ENCODE assay signal across 8 cellular contexts in genomic region chr2:227033471-227034148, GRCh38.
A peak's percentile ranks its signal among the peaks of the same experiment; 100 is the strongest.
DNase-seq lines count a peak whose midpoint lies in the region; ATAC-seq, FAIRE-seq and TF ChIP-seq lines count a peak whose summit lies in the region.

No MANE protein-coding gene starts in this region.

- H3K9me3 Mint-ChIP-seq in astrocyte (ENCODE audit: unreplicated experiment): no peaks in the 10 kb centered on the region
- H3K9me3 Mint-ChIP-seq in activated T-helper 1 cell treated with anti-CD3 and anti-CD28 coated beads, Interleukin-12 subunit alpha, Interleukin-12 subunit beta, Interleukin-2, Interleukin-4 antibody, amounts not matched to agents 30 ng/mL and 10 ng/mL and 1 ng/mL, durations not matched to agents 14 hours and 24 hours and 36 hours: no peaks in the 10 kb centered on the region

- H3K9ac ChIP-seq in astrocyte (ENCODE audit: low read length): no peak overlapping the region

- peak; percentile 52 for TF ChIP-seq CTCF in astrocyte (IDR thresholded peaks at IDR 0.05; ENCODE audit: insufficient read depth, low read depth, low read length)

- no peak overlapping the region for H2AFZ ChIP-seq in astrocyte (ENCODE audit: low read depth, low read length)

- H4K20me1 ChIP-seq in astrocyte (ENCODE audit: insufficient read depth, low read length): no peaks in the 10 kb centered on the region

- H3K36me3 ChIP-seq in astrocyte (ENCODE audit: insufficient read depth, low read length): no peaks in the 10 kb centered on the region

- no peaks in the 10 kb centered on the region for H3K4me1 Mint-ChIP-seq in astrocyte (ENCODE audit: low read depth, unreplicated experiment)
- no peaks in the 10 kb centered on the region for H3K4me1 Mint-ChIP-seq in activated T-helper 1 cell treated with anti-CD3 and anti-CD28 coated beads, Interleukin-12 subunit alpha, Interleukin-12 subunit beta, Interleukin-2, Interleukin-4 antibody, amounts not matched to agents 30 ng/mL and 10 ng/mL and 1 ng/mL, durations not matched to agents 14 hours and 24 hours and 36 hours (ENCODE audit: low read depth)

- no peaks in the 10 kb centered on the region for H3K4me1 ChIP-seq in astrocyte (ENCODE audit: insufficient read depth, low read length)

- no peak for FAIRE-seq in H54 (lab: Jason Lieb, UNC)
- no peak for FAIRE-seq in astrocyte (lab: Jason Lieb, UNC)

- no peaks in the 10 kb centered on the region for H3K9me3 ChIP-seq in astrocyte (ENCODE audit: insufficient read depth, low read depth, low read length)

- TF ChIP-seq POLR2A in H54 (IDR thresholded peaks at IDR 0.05; ENCODE audit: low read depth, low read length): no peak

- intact Hi-C loops in Right ventricle myocardium superior (cut with DNase I) (no loop called here), cardiac septum (cut with DNase I) (no loop called here)
- intact Hi-C loops in activated T-helper 1 cell treated with anti-CD3 and anti-CD28 coated beads, Interleukin-12 subunit alpha, Interleukin-12 subunit beta, Interleukin-2, Interleukin-4 antibody, amounts not matched to agents 30 ng/mL and 10 ng/mL and 1 ng/mL, durations not matched to agents 14 hours and 24 hours and 36 hours (cut with micrococcal nuclease): no loop called here

- H3K36me3 Mint-ChIP-seq in astrocyte (ENCODE audit: low read depth, unreplicated experiment): no peaks in the 10 kb centered on the region
- H3K36me3 Mint-ChIP-seq in activated T-helper 1 cell treated with anti-CD3 and anti-CD28 coated beads, Interleukin-12 subunit alpha, Interleukin-12 subunit beta, Interleukin-2, Interleukin-4 antibody, amounts not matched to agents 30 ng/mL and 10 ng/mL and 1 ng/mL, durations not matched to agents 14 hours and 24 hours and 36 hours (ENCODE audit: low read depth): no peaks in the 10 kb centered on the region

- no peak overlapping the region for H3K27ac Mint-ChIP-seq in astrocyte (ENCODE audit: unreplicated experiment)
- H3K27ac Mint-ChIP-seq in activated T-helper 1 cell treated with anti-CD3 and anti-CD28 coated beads, Interleukin-12 subunit alpha, Interleukin-12 subunit beta, Interleukin-2, Interleukin-4 antibody, amounts not matched to agents 30 ng/mL and 10 ng/mL and 1 ng/mL, durations not matched to agents 14 hours and 24 hours and 36 hours: no peak overlapping the region

- H3K79me2 ChIP-seq in astrocyte (ENCODE audit: insufficient read depth, low read length): no peaks in the 10 kb centered on the region

- H3K27me3 Mint-ChIP-seq in astrocyte (ENCODE audit: low read depth, unreplicated experiment): peaks cover 3% of the 10 kb centered on the region
- peaks cover 14% of the 10 kb centered on the region for H3K27me3 Mint-ChIP-seq in activated T-helper 1 cell treated with anti-CD3 and anti-CD28 coated beads, Interleukin-12 subunit alpha, Interleukin-12 subunit beta, Interleukin-2, Interleukin-4 antibody, amounts not matched to agents 30 ng/mL and 10 ng/mL and 1 ng/mL, durations not matched to agents 14 hours and 24 hours and 36 hours (ENCODE audit: insufficient read depth)

- DNase-seq in Right ventricle myocardium superior (peak; percentile 49), cardiac septum (ENCODE audit: low spot score) (no peak), H54 (ENCODE audit: insufficient read length, low spot score) (peak; percentile 23), NCI-H2227 (lab: John Stamatoyannopoulos, UW; ENCODE audit: unreplicated experiment) (peak; percentile 39), astrocyte (ENCODE audit: low read depth) (peak; percentile 12), left lobe of liver (ENCODE audit: low spot score) (peak; percentile 57), midbrain (lab: John Stamatoyannopoulos, UW) (no peak)
- no peak for DNase-seq in activated T-helper 1 cell treated with anti-CD3 and anti-CD28 coated beads, Interleukin-12 subunit alpha, Interleukin-12 subunit beta, Interleukin-2, Interleukin-4 antibody, amounts not matched to agents 30 ng/mL and 10 ng/mL and 1 ng/mL, durations not matched to agents 14 hours and 24 hours and 36 hours (ENCODE audit: low spot score)

- ATAC-seq in Right ventricle myocardium superior (ENCODE audit: poor library complexity) (peak; percentile 63), left lobe of liver (peak; percentile 94)

- no peaks in the 10 kb centered on the region for H3K27me3 ChIP-seq in astrocyte (ENCODE audit: insufficient read depth, low read length)

- no peak overlapping the region for H3K27ac ChIP-seq in astrocyte (ENCODE audit: low read depth, low read length)

- H3K4me2 ChIP-seq in astrocyte (ENCODE audit: low read length): no peak overlapping the region

- H3K4me3 ChIP-seq in astrocyte (ENCODE audit: insufficient read depth, low read depth, low read length): no peak overlapping the region

- no peak overlapping the region for H3K4me3 Mint-ChIP-seq in astrocyte (ENCODE audit: unreplicated experiment)
- H3K4me3 Mint-ChIP-seq in activated T-helper 1 cell treated with anti-CD3 and anti-CD28 coated beads, Interleukin-12 subunit alpha, Interleukin-12 subunit beta, Interleukin-2, Interleukin-4 antibody, amounts not matched to agents 30 ng/mL and 10 ng/mL and 1 ng/mL, durations not matched to agents 14 hours and 24 hours and 36 hours: no peak overlapping the region

Comparison
In these comparisons a context has a peak if more than half of its experiments do, and no peak if none do; other contexts are left out.
1. DNase-seq: peak in Right ventricle myocardium superior (single experiment), H54 (single experiment), NCI-H2227 (single experiment), astrocyte (single experiment) and left lobe of liver (single experiment); none in cardiac septum (single experiment), activated T-helper 1 cell treated with anti-CD3 and anti-CD28 coated beads, Interleukin-12 subunit alpha, Interleukin-12 subunit beta, Interleukin-2, Interleukin-4 antibody, amounts not matched to agents 30 ng/mL and 10 ng/mL and 1 ng/mL, durations not matched to agents 14 hours and 24 hours and 36 hours (single experiment) and midbrain (single experiment).